ENCODE assay signal across 10 cellular contexts in the genomic region with DNA sequence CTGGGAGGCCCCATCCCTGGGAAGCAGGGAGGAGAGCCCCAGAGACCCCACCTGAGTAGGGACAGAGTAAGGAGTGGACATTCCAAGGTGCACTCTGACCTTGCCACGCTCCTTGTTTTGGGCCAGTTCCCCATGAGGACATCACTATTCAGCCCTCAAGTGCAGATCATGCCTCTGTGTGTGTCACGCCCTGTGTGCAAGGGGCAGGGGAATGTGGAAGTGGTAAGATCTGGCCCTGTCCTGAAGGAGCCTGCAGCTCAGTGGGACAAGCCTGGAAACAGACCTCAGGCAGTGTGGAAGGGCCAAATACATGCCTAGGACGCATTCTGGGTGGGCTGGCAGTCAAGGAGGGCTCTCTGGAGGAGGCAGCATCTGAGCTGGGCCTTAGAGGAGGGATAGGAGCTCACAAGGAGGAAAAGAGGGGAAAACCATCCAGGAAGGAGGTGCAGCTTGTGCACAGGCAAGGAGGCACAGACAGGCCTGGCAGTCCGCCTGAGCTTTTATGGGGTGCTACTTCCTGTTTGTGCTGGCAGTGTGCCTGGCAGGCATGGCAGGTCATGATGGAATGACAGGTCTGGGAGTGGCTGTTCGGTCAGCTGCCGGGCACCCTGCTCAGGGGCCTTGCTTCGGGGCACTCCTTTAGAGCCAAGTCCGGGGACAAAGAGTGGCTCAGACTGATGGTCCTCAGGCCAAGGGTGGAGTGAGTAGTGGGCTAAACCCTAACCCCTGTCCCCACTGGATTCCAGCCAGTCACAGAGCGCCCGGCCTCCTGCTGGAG. TPM values are rescaled to one million over a fixed set of nuclear protein-coding genes. Genes with fewer than 3 reads are reported as not detected.
DNase-seq lines count a peak whose midpoint lies in the region; ATAC-seq, FAIRE-seq and TF ChIP-seq lines count a peak whose summit lies in the region.
"Had no signal": no experiment of that assay in that cellular context is flagged by ENCODE, and none has a peak within 500 bp of the region (broad histone marks: within the 10 kb centered on the region; RNA-seq: fewer than 3 reads in every experiment).

No MANE protein-coding gene starts in this region.

- 44% methylated on average over 10 of the region's 10 CpGs for WGBS in GM12878 (ENCODE audit: insufficient coverage, insufficient replicate concordance, low lambda C conversion rate, missing lambda C conversion rate)

- CTCF ChIA-PET in GM12878 (lab: Yijun Ruan, JAX), result interaction anchor here (1.0 to 1.2 kb wide), 2 partner anchors 173 to 367 kb away, joined by 3 to 4 read pairs; no protein-coding TSS in a partner anchor
- CTCF ChIA-PET in activated CD4-positive, alpha-beta memory T cell treated with anti-CD3 and anti-CD28 coated beads for 36 hours (lab: Charles Lee), result no interaction called here

- H3K79me2 ChIP-seq in GM12878 (ENCODE audit: control insufficient read depth, insufficient read depth, low read length) (no peaks in the 10 kb centered on the region), neural progenitor cell (ENCODE audit: low read depth) (no peaks in the 10 kb centered on the region)

- POLR2A ChIA-PET in GM12878 (lab: Charles Lee), result no interaction called here
- POLR2A ChIA-PET in activated CD4-positive, alpha-beta memory T cell treated with anti-CD3 and anti-CD28 coated beads for 36 hours (lab: Charles Lee), result no interaction called here

- no peaks in the 10 kb centered on the region for H3K36me3 ChIP-seq in GM12878 (ENCODE audit: control insufficient read depth in 2 of 2, insufficient read depth in 2 of 2, low read length in 1 of 2)
- H3K36me3 ChIP-seq in neural progenitor cell, result no peaks in the 10 kb centered on the region

- H3K4me2 ChIP-seq in GM12878 (ENCODE audit: control insufficient read depth, insufficient read depth) (no peak overlapping the region), neural progenitor cell (no peak overlapping the region)

- H3K27me3 Mint-ChIP-seq in neural progenitor cell (ENCODE audit: insufficient read depth, low read depth), result peaks cover 6% of the 10 kb centered on the region
- no peaks in the 10 kb centered on the region for H3K27me3 Mint-ChIP-seq in activated CD4-positive, alpha-beta memory T cell treated with anti-CD3 and anti-CD28 coated beads for 36 hours

- H2AFZ ChIP-seq in GM12878 (ENCODE audit: control insufficient read depth, low read depth, low read length), result no peak overlapping the region
- no peak overlapping the region for H2AFZ ChIP-seq in neural progenitor cell (replicated peaks)

- SMC1A ChIA-PET in GM12878 (lab: Charles Lee; ENCODE audit: uncharacterized antibody, unreplicated experiment), result no interaction called here

- no peaks in the 10 kb centered on the region for H3F3A ChIP-seq in neural progenitor cell (ENCODE audit: low read depth)

- H3K27ac ChIP-seq in GM12878 (ENCODE audit: control insufficient read depth, insufficient read depth) (no peak overlapping the region), neural progenitor cell (no peak overlapping the region)

- no peaks in the 10 kb centered on the region for H3K9me3 ChIP-seq in GM12878 (replicated peaks; ENCODE audit: control insufficient read depth, insufficient read depth, low read length)
- no peaks in the 10 kb centered on the region for H3K9me3 ChIP-seq in neural progenitor cell (ENCODE audit: low read depth)

- DNase-seq in ELR (ENCODE audit: low read depth) (peak; percentile 58), MV-4-11 (lab: John Stamatoyannopoulos, UW) (peak; percentile 51), GM12878 (ENCODE audit: low read depth, low spot score) (no peak), neural progenitor cell (ENCODE audit: low spot score) (no peak), hippocampal formation (lab: John Stamatoyannopoulos, UW) (no peak), globus pallidus (ENCODE audit: low spot score) (no peak)
- DNase-seq in stimulated activated CD4-positive, alpha-beta T cell treated with anti-CD3 and anti-CD28 coated beads, Interleukin-12 subunit alpha, Interleukin-12 subunit beta, amount 100 ng/mL, for 4 hours, result no peak
- DNase-seq in activated CD4-positive, alpha-beta memory T cell treated with anti-CD3 and anti-CD28 coated beads for 36 hours, result no peak

- in situ Hi-C loops in GM12878 (cut with MboI), result no loop called here

- peak overlapping the region; percentile 88 for H3K27ac Mint-ChIP-seq in neural progenitor cell
- H3K27ac Mint-ChIP-seq in activated CD4-positive, alpha-beta memory T cell treated with anti-CD3 and anti-CD28 coated beads for 36 hours, result no peak overlapping the region

- no peak for TF ChIP-seq POLR2A in GM12878 (IDR thresholded peaks at IDR 0.05; ENCODE audit: low read depth, low read length)

- H4K20me1 ChIP-seq in GM12878 (ENCODE audit: control insufficient read depth, insufficient read depth) (no peaks in the 10 kb centered on the region), neural progenitor cell (ENCODE audit: low read depth) (no peaks in the 10 kb centered on the region)

- no peak overlapping the region for H3K4me3 Mint-ChIP-seq in neural progenitor cell
- no peak overlapping the region for H3K4me3 Mint-ChIP-seq in activated CD4-positive, alpha-beta memory T cell treated with anti-CD3 and anti-CD28 coated beads for 36 hours

- no peaks in the 10 kb centered on the region for H3K4me1 Mint-ChIP-seq in neural progenitor cell
- H3K4me1 Mint-ChIP-seq in activated CD4-positive, alpha-beta memory T cell treated with anti-CD3 and anti-CD28 coated beads for 36 hours (ENCODE audit: low read depth), result peaks cover 5% of the 10 kb centered on the region

- BruUV-seq in GM12878 (replicated peaks; lab: Mats Ljungman, UMichigan), result no TSS peak

- RAD21 ChIA-PET in GM12878 (lab: Charles Lee; ENCODE audit: unreplicated experiment), result no interaction called here

- H3K4me3 ChIP-seq in GM12878 (no peak overlapping the region), neural progenitor cell (no peak overlapping the region)

- TF ChIP-seq EP300 in GM12878 (IDR thresholded peaks at IDR 0.05; ENCODE audit: borderline replicate concordance in 1 of 2, control insufficient read depth in 1 of 2, low read depth in 2 of 2, low read length in 2 of 2), result no peak

- H3K9ac ChIP-seq in GM12878 (ENCODE audit: control insufficient read depth, insufficient read depth, low read length), result no peak overlapping the region
- no peak overlapping the region for H3K9ac ChIP-seq in neural progenitor cell

- TF ChIP-seq RAD21 in GM12878 (IDR thresholded peaks at IDR 0.05; ENCODE audit: insufficient read depth, low read depth, low read length), result no peak

- intact Hi-C loops in GM12878 (cut with micrococcal nuclease; ENCODE audit: unreplicated experiment), result no loop called here
- intact Hi-C loops in activated CD4-positive, alpha-beta memory T cell treated with anti-CD3 and anti-CD28 coated beads for 36 hours (cut with micrococcal nuclease), result no loop called here

- no peak for FAIRE-seq in GM12878 (lab: Jason Lieb, UNC)

- TF ChIP-seq CTCF in GM12878 (IDR thresholded peaks at IDR 0.05 in 2 of 3, conservative IDR thresholded peaks at IDR 0.05 in 1 of 3; ENCODE audit: control insufficient read depth in 2 of 3, extremely low read depth in 1 of 3, insufficient read depth in 1 of 3, low read depth in 3 of 3, low read length in 3 of 3), result no peak
- no peak for TF ChIP-seq CTCF in neural progenitor cell (IDR thresholded peaks at IDR 0.05)

- H3K27me3 ChIP-seq in GM12878 (replicated peaks in 1 of 2; ENCODE audit: control insufficient read depth in 2 of 2, insufficient read depth in 2 of 2, low read length in 1 of 2) (no peaks in the 10 kb centered on the region), neural progenitor cell (no peaks in the 10 kb centered on the region)

- H3K4me1 ChIP-seq in GM12878 (ENCODE audit: control insufficient read depth, insufficient read depth, low read length) (peaks cover 4% of the 10 kb centered on the region; the same call in 1 of the 2 replicates), neural progenitor cell (peaks cover 8% of the 10 kb centered on the region)

- no peaks in the 10 kb centered on the region for H3K36me3 Mint-ChIP-seq in neural progenitor cell
- H3K36me3 Mint-ChIP-seq in activated CD4-positive, alpha-beta memory T cell treated with anti-CD3 and anti-CD28 coated beads for 36 hours, result no peaks in the 10 kb centered on the region
- H3K36me3 Mint-ChIP-seq: activated naive CD4-positive, alpha-beta T cell treated with anti-CD3 and anti-CD28 coated beads, Interleukin-2, amount 50 U/mL, for 72 hours had no signal

- 0 out of 3 replicates have a peak, but pooled peaks have one; percentile 12 for ATAC-seq in GM12878
- ATAC-seq: sciatic nerve had no signal

- no peaks in the 10 kb centered on the region for H3K9me3 Mint-ChIP-seq in neural progenitor cell
- H3K9me3 Mint-ChIP-seq in activated CD4-positive, alpha-beta memory T cell treated with anti-CD3 and anti-CD28 coated beads for 36 hours, result no peaks in the 10 kb centered on the region
- H3K9me3 Mint-ChIP-seq: activated naive CD4-positive, alpha-beta T cell treated with anti-CD3 and anti-CD28 coated beads, Interleukin-2, amount 50 U/mL, for 72 hours had no signal

RNA-seq across cellular contexts. Expression of a gene that starts 3.3 kb away (rescaled TPM):
- 0.12 and 0.13 TPM in 2 replicates for total RNA-seq in GM12878 (2013; cell fraction: nucleolus; rRNA removed)
- 0.05 TPM in 1 of 2 replicates, not detected in the other for total RNA-seq in GM12878 (2014; rRNA removed)
- not detected in 2 replicates for total RNA-seq in GM12878 (2014; rRNA removed; fragmentation: Illumina TruSeq; extraction: Trizol)
- 0.05 TPM in 1 of 2 replicates, not detected in the other for total RNA-seq in GM12878 (2021)
- not detected for polyA plus RNA-seq in GM12878 (2011; ENCODE audit: low read depth)
- not detected in 2 replicates for polyA plus RNA-seq in GM12878 (2011; rRNA removed)
- not detected in 2 replicates for polyA plus RNA-seq in GM12878 (2011; cell fraction: cytosol; rRNA removed)
- polyA plus RNA-seq in GM12878 (2011; cell fraction: nucleus; rRNA removed), result 0.09 TPM in 1 of 2 replicates, not detected in the other
- 0.03 TPM in 1 of 2 replicates, not detected in the other for polyA plus RNA-seq in GM12878 (2012)
- polyA plus RNA-seq in GM12878 (2014; fragmentation: Illumina TruSeq; extraction: Trizol), result not detected in 2 replicates
- polyA plus RNA-seq in GM12878 (2014; fragmentation: Nextera tagmentation; extraction: Ambion mirVana), result not detected
- not detected in 2 replicates for polyA plus RNA-seq in GM12878 (2014; rRNA removed)
- polyA plus RNA-seq in GM12878 (2016; fragmentation: Nextera tagmentation; extraction: Ambion mirVana), result under 1 TPM in 1 of 2 experiments, not detected in 1; 0.03 TPM
- polyA minus RNA-seq in GM12878 (2011; rRNA and poly(A)+ RNA removed), result not detected in 2 replicates
- polyA minus RNA-seq in GM12878 (2011; cell fraction: cytosol; rRNA and poly(A)+ RNA removed), result not detected in 2 replicates
- not detected in 2 replicates for polyA minus RNA-seq in GM12878 (2011; cell fraction: nucleus; rRNA and poly(A)+ RNA removed)
- total RNA-seq in neural progenitor cell (ENCODE audit: low replicate concordance), result 0.06 TPM in 1 of 2 replicates, not detected in the other
- total RNA-seq in activated CD4-positive, alpha-beta memory T cell treated with anti-CD3 and anti-CD28 coated beads for 36 hours, result not detected
- total RNA-seq: activated naive CD4-positive, alpha-beta T cell treated with anti-CD3 and anti-CD28 coated beads, Interleukin-2, amount 50 U/mL, for 72 hours had no signal

RNA-seq across cellular contexts. Expression of a gene that starts 17.0 kb away (rescaled TPM):
- not detected in 2 replicates for total RNA-seq in GM12878 (2013; cell fraction: nucleolus; rRNA removed)
- total RNA-seq in GM12878 (2014; rRNA removed) (not detected in 2 replicates), GM12878 (2014; rRNA removed; fragmentation: Illumina TruSeq; extraction: Trizol) (not detected in 2 replicates), GM12878 (2021) (not detected in 2 replicates), neural progenitor cell (ENCODE audit: low replicate concordance) (0.09 TPM in 1 of 2 replicates, not detected in the other)
- not detected for polyA plus RNA-seq in GM12878 (2011; ENCODE audit: low read depth)
- polyA plus RNA-seq in GM12878 (2011; rRNA removed) (not detected in 2 replicates), GM12878 (2014; fragmentation: Illumina TruSeq; extraction: Trizol) (not detected in 2 replicates), GM12878 (2014; fragmentation: Nextera tagmentation; extraction: Ambion mirVana) (not detected), GM12878 (2014; rRNA removed) (not detected in 2 replicates), GM12878 (2016; fragmentation: Nextera tagmentation; extraction: Ambion mirVana) (not detected)
- not detected in 2 replicates for polyA plus RNA-seq in GM12878 (2011; cell fraction: cytosol; rRNA removed)
- not detected in 2 replicates for polyA plus RNA-seq in GM12878 (2011; cell fraction: nucleus; rRNA removed)
- 0.11 TPM in 1 of 2 replicates, not detected in the other for polyA plus RNA-seq in GM12878 (2012)
- polyA minus RNA-seq in GM12878 (2011; rRNA and poly(A)+ RNA removed), result not detected in 2 replicates
- not detected in 2 replicates for polyA minus RNA-seq in GM12878 (2011; cell fraction: cytosol; rRNA and poly(A)+ RNA removed)
- polyA minus RNA-seq in GM12878 (2011; cell fraction: nucleus; rRNA and poly(A)+ RNA removed), result 0.24 TPM in 1 of 2 replicates, not detected in the other
- not detected for total RNA-seq in activated CD4-positive, alpha-beta memory T cell treated with anti-CD3 and anti-CD28 coated beads for 36 hours

RNA-seq across cellular contexts. Expression of a gene that starts 41.6 kb away (rescaled TPM):
- 3.3 and 4.0 TPM in 2 replicates for total RNA-seq in GM12878 (2013; cell fraction: nucleolus; rRNA removed)
- 0.49 and 0.56 TPM in 2 replicates for total RNA-seq in GM12878 (2014; rRNA removed)
- 0.14 and 0.18 TPM in 2 replicates for total RNA-seq in GM12878 (2014; rRNA removed; fragmentation: Illumina TruSeq; extraction: Trizol)
- 0.32 and 0.41 TPM in 2 replicates for total RNA-seq in GM12878 (2021)
- polyA plus RNA-seq in GM12878 (2011; ENCODE audit: low read depth), result 0.07 TPM
- 0.56 and 0.94 TPM in 2 replicates for polyA plus RNA-seq in GM12878 (2011; rRNA removed)
- polyA plus RNA-seq in GM12878 (2011; cell fraction: cytosol; rRNA removed), result 1.6 and 2.2 TPM in 2 replicates
- polyA plus RNA-seq in GM12878 (2011; cell fraction: nucleus; rRNA removed), result 6.6 and 6.9 TPM in 2 replicates
- 0.38 and 0.48 TPM in 2 replicates for polyA plus RNA-seq in GM12878 (2012)
- 0.12 TPM in 1 of 2 replicates, not detected in the other for polyA plus RNA-seq in GM12878 (2014; fragmentation: Illumina TruSeq; extraction: Trizol)
- not detected for polyA plus RNA-seq in GM12878 (2014; fragmentation: Nextera tagmentation; extraction: Ambion mirVana)
- polyA plus RNA-seq in GM12878 (2014; rRNA removed), result 0.36 and 0.39 TPM in 2 replicates
- under 1 TPM in 1 of 2 experiments, not detected in 1; 0.05 TPM for polyA plus RNA-seq in GM12878 (2016; fragmentation: Nextera tagmentation; extraction: Ambion mirVana)
- 0.15 and 0.62 TPM in 2 replicates for polyA minus RNA-seq in GM12878 (2011; rRNA and poly(A)+ RNA removed)
- 0.94 TPM in 1 of 2 replicates, not detected in the other for polyA minus RNA-seq in GM12878 (2011; cell fraction: cytosol; rRNA and poly(A)+ RNA removed)
- 0.60 and 0.77 TPM in 2 replicates for polyA minus RNA-seq in GM12878 (2011; cell fraction: nucleus; rRNA and poly(A)+ RNA removed)
- total RNA-seq in neural progenitor cell (ENCODE audit: low replicate concordance), result 0.58 and 0.59 TPM in 2 replicates
- under 1 TPM; 0.12 to 0.14 TPM for total RNA-seq in activated CD4-positive, alpha-beta memory T cell treated with anti-CD3 and anti-CD28 coated beads for 36 hours
- total RNA-seq: sciatic nerve had no signal

Comparison
In these comparisons a context has a peak if more than half of its experiments do, and no peak if none do; other contexts are left out.
1. DNase-seq: peak in ELR (single experiment) and MV-4-11 (single experiment); none in GM12878 (single experiment), neural progenitor cell (single experiment), stimulated activated CD4-positive, alpha-beta T cell treated with anti-CD3 and anti-CD28 coated beads, Interleukin-12 subunit alpha, Interleukin-12 subunit beta, amount 100 ng/mL, for 4 hours (single experiment), hippocampal formation (0 of 2), globus pallidus (single experiment) and activated CD4-positive, alpha-beta memory T cell treated with anti-CD3 and anti-CD28 coated beads for 36 hours (single experiment).